8 cellular contexts compared by ENCODE assay signal in genomic region chr2:112055110-112055832, GRCh38. TPM values are rescaled to one million over a fixed set of nuclear protein-coding genes. Genes with fewer than 3 reads are reported as not detected.
DNase-seq lines count a peak whose midpoint lies in the region; ATAC-seq lines count a peak whose summit lies in the region.

TMEM87B (plus strand) TSS chr2:112055269; CDS start chr2:112055592, 323 bp downstream.

- ATAC-seq in GM19035 (IDR thresholded peaks at IDR 0.05; ENCODE audit: unreplicated experiment) = peak; percentile 65
- peak; percentile 58 for ATAC-seq in HG03342 (IDR thresholded peaks at IDR 0.05; ENCODE audit: unreplicated experiment)

- peak; percentile 94 for DNase-seq in AG20443 (ENCODE audit: low spot score)
- DNase-seq in NCI-H446 (lab: John Stamatoyannopoulos, UW) = peak; percentile 81 to 96
- peak; percentile 91 for DNase-seq in activated CD4-positive, CD25-positive, alpha-beta regulatory T cell treated with anti-CD3 and anti-CD28 coated beads, Interleukin-2, amount 50 U/mL, for 16 hours (ENCODE audit: low read depth, low spot score)
- DNase-seq in cerebellum (ENCODE audit: low spot score) = peak; percentile 95
- peak; percentile 92 for DNase-seq in kidney glomerular epithelial cell (lab: John Stamatoyannopoulos, UW)
- DNase-seq in stimulated activated CD4-positive, alpha-beta T cell treated with anti-CD3 and anti-CD28 coated beads, Interleukin-1b, Interleukin-23, amount 100 ng/mL, for 1 hour (ENCODE audit: low read depth in 2 of 2) = peak; percentile 95 to 98

RNA-seq across cellular contexts. Expression of gene TMEM87B, which starts in this region (rescaled TPM):
- total RNA-seq in cerebellum = 11.5 TPM

Comparison
In these comparisons a context has a peak if more than half of its experiments do, and no peak if none do; other contexts are left out.
1. Peak in every context shown above with its lines: DNase-seq and ATAC-seq.